ENCODE assay signal across 1 cellular context in genomic region chr12:39610626-39611025, GRCh38.
TF ChIP-seq lines count a peak whose summit lies in the region.

No MANE protein-coding gene starts in this region.

TF ChIP-seq in GM12878, 131 proteins besides CTCF, POLR2A, EP300 and RAD21:
- TF ChIP-seq REST (IDR thresholded peaks at IDR 0.05; ENCODE audit: low read depth, low read length) (no peak), NKRF (conservative IDR thresholded peaks at IDR 0.05) (no peak), IRF3 (IDR thresholded peaks at IDR 0.05) (no peak), FOXK2 (IDR thresholded peaks at IDR 0.05) (no peak), MYB (IDR thresholded peaks at IDR 0.05; ENCODE audit: borderline replicate concordance, low read depth, low read length) (no peak), CHD2 (IDR thresholded peaks at IDR 0.05; ENCODE audit: borderline replicate concordance, low read depth, low read length) (no peak), CEBPZ (IDR thresholded peaks at IDR 0.05; ENCODE audit: low read depth, low read length) (no peak), SUPT20H (IDR thresholded peaks at IDR 0.05; ENCODE audit: borderline replicate concordance, control insufficient read depth, low read depth, low read length) (no peak), NRF1 (conservative IDR thresholded peaks at IDR 0.05; ENCODE audit: low read depth, low read length) (no peak), ZSCAN29 (IDR thresholded peaks at IDR 0.05) (no peak), ZBTB40 (IDR thresholded peaks at IDR 0.05; ENCODE audit: borderline replicate concordance) (no peak)
